In the genomic region with DNA sequence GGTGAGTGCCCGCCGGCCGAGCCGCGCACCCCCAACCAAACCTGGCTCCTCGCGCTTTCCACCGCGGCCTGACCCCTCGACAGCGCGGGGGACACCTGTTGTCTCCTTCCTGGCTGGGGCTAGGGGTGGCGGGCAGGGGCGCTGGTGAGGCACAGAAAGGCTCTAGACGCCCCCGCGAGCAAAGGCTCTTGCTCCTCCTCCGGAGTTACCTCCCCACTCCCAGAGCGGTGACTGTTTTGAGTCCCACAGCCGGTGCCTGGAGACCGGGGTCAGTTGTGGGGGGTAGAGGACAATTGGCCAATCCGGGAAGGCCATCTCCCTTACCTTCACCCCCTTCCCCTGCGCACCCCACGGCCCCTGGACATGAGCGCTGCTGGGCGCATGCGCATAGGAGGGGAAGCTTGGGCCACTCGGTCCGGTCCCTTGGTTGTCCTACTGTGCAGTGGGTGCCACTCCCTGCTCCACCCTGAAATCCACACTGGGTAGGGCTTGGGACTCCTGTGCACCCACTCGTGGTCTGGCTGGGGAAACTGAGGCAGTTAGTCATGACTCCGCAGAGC, we compare ENCODE assay signal across 9 cellular contexts. TPM values are rescaled to one million over a fixed set of nuclear protein-coding genes. Genes with fewer than 3 reads are reported as not detected.
DNase-seq lines count a peak whose midpoint lies in the region; ATAC-seq and TF ChIP-seq lines count a peak whose summit lies in the region.
"Had no signal": no experiment of that assay in that cellular context is flagged by ENCODE, and none has a peak within 500 bp of the region (broad histone marks: within the 10 kb centered on the region; RNA-seq: fewer than 3 reads in every experiment).

No MANE protein-coding gene starts in this region.

- H3K4me1 ChIP-seq in Panc1 (ENCODE audit: control insufficient read depth, insufficient read depth, low read length) (peaks cover 4% of the 10 kb centered on the region; the same call in 1 of the 2 replicates), heart left ventricle (peaks cover 0 to 29% (median 8%) of the 10 kb centered on the region in 12 donors), psoas muscle (peaks cover 3% of the 10 kb centered on the region)

- ATAC-seq in Panc1 (peak; percentile 36), heart left ventricle (peak in 2 of 4 donors; percentile 9 to 13), psoas muscle (peak in 3 of 4 donors; percentile 8 to 22 (median 17)), HG02798 (IDR thresholded peaks at IDR 0.05; ENCODE audit: poor library complexity, unreplicated experiment) (no peak), GM21619 (IDR thresholded peaks at IDR 0.05; ENCODE audit: unreplicated experiment) (no peak)

- BruUV-seq in Panc1 (replicated peaks; lab: Mats Ljungman, UMichigan) = no TSS peak

- intact Hi-C loops in Panc1 (cut with micrococcal nuclease; ENCODE audit: unreplicated experiment) = loop anchor here (10.0 kb wide), 1 partner anchor 140 kb away; no protein-coding TSS in a partner anchor
- intact Hi-C loops in heart left ventricle (cut with DNase I) = loop anchor here in 9 of 10 donors (5.0 to 10.0 kb wide), 7 partner anchors 43 to 1023 kb away; a partner anchor contains a TSS
- intact Hi-C loops in psoas muscle (cut with DNase I) = loop anchor here (5.0 to 10.0 kb wide), 4 partner anchors 130 to 1023 kb away; a partner anchor contains a TSS

- H3K9me3 ChIP-seq in Panc1 (ENCODE audit: control insufficient read depth, insufficient read depth, low read depth, low read length) = no peaks in the 10 kb centered on the region
- no peaks in the 10 kb centered on the region for H3K9me3 ChIP-seq in heart left ventricle
- H3K9me3 ChIP-seq in psoas muscle = no peaks in the 10 kb centered on the region

- POLR2A ChIA-PET in Panc1 (lab: Charles Lee) = no interaction called here

- H3K4me3 ChIP-seq in Panc1 (ENCODE audit: low read depth in 2 of 2, low read length in 2 of 2) (peak overlapping the region; percentile 46 to 48), heart left ventricle (peak overlapping the region; percentile 23 to 58 (median 50)), psoas muscle (peak overlapping the region; percentile 65)

- H3K36me3 ChIP-seq in Panc1 (ENCODE audit: control insufficient read depth, insufficient read depth, low read length) = no peaks in the 10 kb centered on the region
- no peaks in the 10 kb centered on the region for H3K36me3 ChIP-seq in heart left ventricle
- no peaks in the 10 kb centered on the region for H3K36me3 ChIP-seq in psoas muscle (ENCODE audit: insufficient read depth in 1 of 2, low read depth in 1 of 2)

- CTCF ChIA-PET in Panc1 (lab: Charles Lee) = no interaction called here

- 7 to 29% (median 11%) methylated on average over 10 to 31 of the region's 31 CpGs for WGBS in heart left ventricle, 4 donors
- WGBS in psoas muscle, 3 donors = 12 to 13% (median 12%) methylated on average over 19 to 31 of the region's 31 CpGs

- TF ChIP-seq CTCF in Panc1 (IDR thresholded peaks at IDR 0.05) (no peak), heart left ventricle (IDR thresholded peaks at IDR 0.05) (no peak), psoas muscle (IDR thresholded peaks at IDR 0.05) (no peak)

- in situ Hi-C loops in Panc1 (cut with HindIII; ENCODE audit: low pct_unique_long_range_greater_than_20kb, low sequenced_read_pairs) = no loop called here

- DNase-seq in GDM1 (lab: John Stamatoyannopoulos, UW) = peak; percentile 49
- no peak for DNase-seq in Panc1 (ENCODE audit: low read depth, low spot score)
- peak in 3 of 5 donors; percentile 32 to 76 (median 39) for DNase-seq in heart left ventricle
- peak in 1 of 2 donors; percentile 54 for DNase-seq in psoas muscle
- DNase-seq in SW 1271 (lab: John Stamatoyannopoulos, UW) = no peak
- DNase-seq in epidermal melanocyte (ENCODE audit: insufficient read length, low spot score) = no peak

- peaks cover 8% of the 10 kb centered on the region for H3K27me3 ChIP-seq in Panc1 (ENCODE audit: control insufficient read depth, insufficient read depth, low read length)
- peaks cover 0 to 20% (median 7%) of the 10 kb centered on the region in 9 donors for H3K27me3 ChIP-seq in heart left ventricle
- H3K27me3 ChIP-seq in psoas muscle (ENCODE audit: insufficient read depth in 3 of 3, low read length in 2 of 3) = peaks cover 0 to 4% (median 0%) of the 10 kb centered on the region in 3 donors

- no peak for TF ChIP-seq POLR2A in heart left ventricle (IDR thresholded peaks at IDR 0.05)

- H3K27ac ChIP-seq in Panc1 (ENCODE audit: low read length) (no peak overlapping the region), heart left ventricle (peak overlapping the region in 5 of 12 donors; percentile 17 to 42 (median 29)), psoas muscle (no peak overlapping the region)

RNA-seq across cellular contexts. Expression of a gene that starts 0.6 kb away (rescaled TPM):
- total RNA-seq in Panc1 (2021; ENCODE audit: unreplicated experiment) = 0.64 TPM
- 2.2 TPM for polyA plus RNA-seq in Panc1 (2012; ENCODE audit: insufficient read length)
- total RNA-seq in heart left ventricle = 1 to 10 TPM in 1 of 9 donors, under 1 TPM in 7, not detected in 1; 0.30 to 2.3 (median 0.48) TPM
- polyA plus RNA-seq in heart left ventricle = under 1 TPM; 0.07 to 0.15 TPM
- under 1 TPM in 1 of 4 donors, not detected in 3; 0.20 TPM for total RNA-seq in psoas muscle
- polyA plus RNA-seq in psoas muscle = under 1 TPM in 1 of 3 donors, not detected in 2; 0.07 TPM
- total RNA-seq: cerebellum had no signal

RNA-seq across cellular contexts. Expression of a gene that starts 6.9 kb away (rescaled TPM):
- not detected for total RNA-seq in Panc1 (2021; ENCODE audit: unreplicated experiment)
- not detected for polyA plus RNA-seq in Panc1 (2012; ENCODE audit: insufficient read length)
- total RNA-seq in heart left ventricle = not detected
- polyA plus RNA-seq in heart left ventricle = not detected
- under 1 TPM in 2 of 4 donors, not detected in 2; 0.08 to 0.13 TPM for total RNA-seq in psoas muscle
- polyA plus RNA-seq in psoas muscle = under 1 TPM in 1 of 3 donors, not detected in 2; 0.03 TPM

RNA-seq across cellular contexts. Expression of a gene that starts 34.2 kb away (rescaled TPM):
- total RNA-seq in Panc1 (2021; ENCODE audit: unreplicated experiment) (not detected), heart left ventricle (not detected), psoas muscle (under 1 TPM in 1 of 4 donors, not detected in 3; 0.12 TPM)
- not detected for polyA plus RNA-seq in Panc1 (2012; ENCODE audit: insufficient read length)
- polyA plus RNA-seq in heart left ventricle (not detected), psoas muscle (not detected)

RNA-seq across cellular contexts. Expression of a gene that starts 48.8 kb away (rescaled TPM):
- total RNA-seq in Panc1 (2021; ENCODE audit: unreplicated experiment) (33.3 TPM), heart left ventricle (10 to 100 TPM; 15.4 to 40.3 (median 20.2) TPM), psoas muscle (10 to 100 TPM; 30.3 to 39.5 (median 35.9) TPM)
- polyA plus RNA-seq in Panc1 (2012; ENCODE audit: insufficient read length) = 23.0 TPM
- polyA plus RNA-seq in heart left ventricle (10 to 100 TPM in 1 of 2 donors, 1 to 10 TPM in 1; 8.7 to 10.9 TPM), psoas muscle (10 to 100 TPM; 10.6 to 20.8 (median 16.8) TPM)

Comparison
In these comparisons a context has a peak if more than half of its experiments do, and no peak if none do; other contexts are left out.
1. DNase-seq: peak in GDM1 (single experiment) and heart left ventricle (3 of 5); none in Panc1 (single experiment), SW 1271 (0 of 2) and epidermal melanocyte (single experiment).
2. ATAC-seq: peak in Panc1 (single experiment) and psoas muscle (3 of 4); none in HG02798 (single experiment) and GM21619 (single experiment).
3. Peak in every context shown above with its lines, with median percentiles within 50 percentile points of each other: H3K4me3 ChIP-seq.